ENCODE assay signal across 21 cellular contexts in genomic region chr1:17700363-17700762, GRCh38. TPM values are rescaled to one million over a fixed set of nuclear protein-coding genes. Genes with fewer than 3 reads are reported as not detected.
DNase-seq lines count a peak whose midpoint lies in the region; ATAC-seq, FAIRE-seq and TF ChIP-seq lines count a peak whose summit lies in the region.
"Had no signal": no experiment of that assay in that cellular context is flagged by ENCODE, and none has a peak within 500 bp of the region (broad histone marks: within the 10 kb centered on the region; RNA-seq: fewer than 3 reads in every experiment).

No MANE protein-coding gene starts in this region.

- H3K79me2 ChIP-seq in H1 (ENCODE audit: control insufficient read depth in 1 of 2, insufficient read depth in 2 of 2, low read length in 2 of 2), result no peaks in the 10 kb centered on the region

- H3K9me3 ChIP-seq in BLaER1 (no peaks in the 10 kb centered on the region), H1 (ENCODE audit: insufficient read depth in 2 of 2, low read depth in 1 of 2, low read length in 1 of 2) (no peaks in the 10 kb centered on the region)
- H3K9me3 ChIP-seq in BLaER1 treated with 17β-estradiol and CSF1 and Interleukin-3, amounts not matched to agents 10 nM and 100 nM (replicated peaks in 1 of 11), result no peaks in the 10 kb centered on the region
- H3K9me3 ChIP-seq in CD8-positive, alpha-beta memory T cell (ENCODE audit: low read length), result no peaks in the 10 kb centered on the region
- H3K9me3 ChIP-seq: HAP-1 had no signal

- no peak overlapping the region for H4K5ac ChIP-seq in H1 (ENCODE audit: insufficient read length, low read depth, low read length)

- H3K27me3 ChIP-seq in BLaER1 (no peaks in the 10 kb centered on the region), H1 (replicated peaks in 1 of 4; ENCODE audit: control insufficient read depth in 3 of 4, extremely low read depth in 1 of 4, insufficient read depth in 3 of 4, low read length in 3 of 4) (no peaks in the 10 kb centered on the region; a peak in 1 of 7 replicates)
- H3K27me3 ChIP-seq in BLaER1 treated with 17β-estradiol and CSF1 and Interleukin-3, amounts not matched to agents 10 nM and 100 nM, result no peaks in the 10 kb centered on the region
- no peaks in the 10 kb centered on the region for H3K27me3 ChIP-seq in CD8-positive, alpha-beta memory T cell (ENCODE audit: insufficient read depth, low read length, poor library complexity, severe bottlenecking)

- no peak overlapping the region for H2AFZ ChIP-seq in H1 (ENCODE audit: low read length)
- H2AFZ ChIP-seq: GM23338 had no signal

- no peak overlapping the region for H2BK15ac ChIP-seq in H1 (ENCODE audit: low read length)

- no peak overlapping the region for H3K27ac Mint-ChIP-seq in nephron progenitor cell
- H3K27ac Mint-ChIP-seq in CD8-positive, alpha-beta memory T cell, result no peak overlapping the region
- H3K27ac Mint-ChIP-seq: CD4-positive, alpha-beta T cell had no signal

- H2BK12ac ChIP-seq in H1 (ENCODE audit: low read depth, low read length), result no peak overlapping the region

- whole genome bisulfite sequencing in H1 (ENCODE audit: extremely low coverage in 1 of 2, insufficient coverage in 1 of 2, insufficient read length in 1 of 2, insufficient replicate concordance in 2 of 2, low coverage in 1 of 2, low lambda C conversion rate in 2 of 2, missing lambda C conversion rate in 1 of 2), 2 experiments, result 80% methylated on average over 7 of the region's 8 CpGs; no CpG with 5 or more reads in 1 of the 2 experiments

- H3K23ac ChIP-seq in H1 (ENCODE audit: insufficient read length), result no peak overlapping the region

- TF ChIP-seq EP300 in H1 (IDR thresholded peaks at IDR 0.05; ENCODE audit: borderline replicate concordance in 1 of 2, low read depth in 2 of 2, low read length in 2 of 2), result no peak

- H3K4me3 ChIP-seq in BLaER1, result peak overlapping the region; percentile 60
- peak overlapping the region in 3 of 10 experiments; percentile 19 to 51 (median 41); a peak in 6 of 20 replicates for H3K4me3 ChIP-seq in BLaER1 treated with 17β-estradiol and CSF1 and Interleukin-3, amounts not matched to agents 10 nM and 100 nM
- H3K4me3 ChIP-seq in H1 (ENCODE audit: extremely low read depth in 1 of 4, insufficient read depth in 2 of 4, low read depth in 3 of 4, low read length in 4 of 4), result no peak overlapping the region
- no peak overlapping the region for H3K4me3 ChIP-seq in CD8-positive, alpha-beta memory T cell (ENCODE audit: low read length)
- H3K4me3 ChIP-seq: GM23338, HAP-1 had no signal

- peak overlapping the region; percentile 10 for H4K91ac ChIP-seq in H1 (replicated peaks; ENCODE audit: insufficient read length, low read length)

- H4K20me1 ChIP-seq in BLaER1, result no peaks in the 10 kb centered on the region
- H4K20me1 ChIP-seq in BLaER1 treated with 17β-estradiol and CSF1 and Interleukin-3, amounts not matched to agents 10 nM and 100 nM, result peaks cover 0 to 61% (median 7%) of the 10 kb centered on the region in 11 experiments; a peak in 11 of 22 replicates
- no peaks in the 10 kb centered on the region for H4K20me1 ChIP-seq in H1 (replicated peaks in 1 of 2; ENCODE audit: control insufficient read depth in 1 of 2, insufficient read depth in 2 of 2, low read length in 2 of 2)

- TF ChIP-seq RAD21 in H1 (IDR thresholded peaks at IDR 0.05 in 1 of 2, conservative IDR thresholded peaks at IDR 0.05 in 1 of 2; ENCODE audit: low read depth in 2 of 2, low read length in 2 of 2), result no peak

- no peak for FAIRE-seq in H1 (lab: Jason Lieb, UNC)
- FAIRE-seq: G401.6, GM12892, GM19239, H54 had no signal

- H3K23me2 ChIP-seq in H1 (ENCODE audit: low read depth, low read length), result no peaks in the 10 kb centered on the region

- peak overlapping the region; percentile 96 for H3K4me2 ChIP-seq in BLaER1
- peak overlapping the region in 9 of 11 experiments; percentile 2 to 99 (median 85); a peak in 16 of 22 replicates for H3K4me2 ChIP-seq in BLaER1 treated with 17β-estradiol and CSF1 and Interleukin-3, amounts not matched to agents 10 nM and 100 nM
- no peak overlapping the region for H3K4me2 ChIP-seq in H1 (ENCODE audit: insufficient read depth in 1 of 2, low read depth in 2 of 2, low read length in 2 of 2)
- H3K4me2 ChIP-seq: GM23338 had no signal

- H3K4ac ChIP-seq in H1 (replicated peaks; ENCODE audit: insufficient read length, low read depth, low read length), result no peak overlapping the region

- POLR2A ChIA-PET in H1 (lab: Charles Lee; ENCODE audit: partially characterized antibody), result interaction anchor here (1.1 kb wide), 1 partner anchor 11 kb away, joined by 3 read pairs; no protein-coding TSS in a partner anchor
- POLR2A ChIA-PET in CD8-positive, alpha-beta memory T cell (lab: Charles Lee), result no interaction called here

- no peak overlapping the region for H4K8ac ChIP-seq in H1 (ENCODE audit: extremely low read depth, insufficient read depth, low read length)

- H3K14ac ChIP-seq in H1 (ENCODE audit: insufficient read length), result no peak overlapping the region

- H3K4me1 ChIP-seq in BLaER1 (peaks cover 93% of the 10 kb centered on the region), H1 (replicated peaks in 1 of 4; ENCODE audit: control insufficient read depth in 3 of 4, insufficient read depth in 4 of 4, low read length in 3 of 4) (peaks cover 0 to 8% (median under 1%) of the 10 kb centered on the region in 4 experiments; a peak in 4 of 7 replicates)
- H3K4me1 ChIP-seq in BLaER1 treated with 17β-estradiol and CSF1 and Interleukin-3, amounts not matched to agents 10 nM and 100 nM, result peaks cover 31 to 95% (median 88%) of the 10 kb centered on the region in 10 experiments
- no peaks in the 10 kb centered on the region for H3K4me1 ChIP-seq in CD8-positive, alpha-beta memory T cell (ENCODE audit: insufficient read depth, low read length)
- H3K4me1 ChIP-seq: HAP-1 had no signal

- H3K27ac ChIP-seq in BLaER1, result peak overlapping the region; percentile 87
- H3K27ac ChIP-seq in BLaER1 treated with 17β-estradiol and CSF1 and Interleukin-3, amounts not matched to agents 10 nM and 100 nM, result peak overlapping the region in 5 of 11 experiments; percentile 6 to 66 (median 52); a peak in 8 of 22 replicates
- no peak overlapping the region for H3K27ac ChIP-seq in H1 (ENCODE audit: low read depth, low read length)
- no peak overlapping the region for H3K27ac ChIP-seq in CD8-positive, alpha-beta memory T cell (ENCODE audit: low read depth, low read length)

- no peak overlapping the region for H3K56ac ChIP-seq in H1 (replicated peaks; ENCODE audit: insufficient read length, low read depth, low read length)

- no peak for ATAC-seq in HG03439 (IDR thresholded peaks at IDR 0.05; ENCODE audit: unreplicated experiment)
- ATAC-seq in GM21515 (IDR thresholded peaks at IDR 0.05; ENCODE audit: unreplicated experiment), result no peak
- ATAC-seq in HG02571 (IDR thresholded peaks at IDR 0.05; ENCODE audit: unreplicated experiment), result no peak
- ATAC-seq: GM23338 had no signal

- peak overlapping the region; percentile 41 for H3K4me3 Mint-ChIP-seq in nephron progenitor cell
- no peak overlapping the region for H3K4me3 Mint-ChIP-seq in CD8-positive, alpha-beta memory T cell
- H3K4me3 Mint-ChIP-seq: CD14-positive monocyte; CD4-positive, alpha-beta T cell; GM23338 had no signal

- H3K79me1 ChIP-seq in H1 (ENCODE audit: low read depth, low read length), result no peaks in the 10 kb centered on the region

- H3K27me3 Mint-ChIP-seq in nephron progenitor cell (ENCODE audit: low read depth, poor library complexity), result peaks cover 3% of the 10 kb centered on the region
- H3K27me3 Mint-ChIP-seq in CD8-positive, alpha-beta memory T cell, result peaks cover 6 to 23% of the 10 kb centered on the region in 2 donors

- TF ChIP-seq POLR2A in H1 (IDR thresholded peaks at IDR 0.05; ENCODE audit: control extremely low read depth in 1 of 2, low read depth in 2 of 2, low read length in 2 of 2), result no peak

- H2BK5ac ChIP-seq in H1 (ENCODE audit: low read depth, low read length), result no peak overlapping the region

- no peaks in the 10 kb centered on the region for H3K9me3 Mint-ChIP-seq in nephron progenitor cell
- H3K9me3 Mint-ChIP-seq in CD8-positive, alpha-beta memory T cell, result no peaks in the 10 kb centered on the region
- H3K9me3 Mint-ChIP-seq: CD14-positive monocyte; CD4-positive, alpha-beta T cell; GM23338 had no signal

- no peak overlapping the region for H2BK20ac ChIP-seq in H1 (ENCODE audit: low read length)

- no peak overlapping the region for H2BK120ac ChIP-seq in H1 (replicated peaks; ENCODE audit: low read depth, low read length)

- no peak overlapping the region for H2AK5ac ChIP-seq in H1 (ENCODE audit: low read depth, low read length)

- H3K36me3 ChIP-seq in BLaER1 (peaks cover 4% of the 10 kb centered on the region; the same call in 1 of the 2 replicates), H1 (ENCODE audit: control insufficient read depth in 2 of 4, insufficient read depth in 4 of 4, low read length in 3 of 4) (peaks cover 0 to 4% (median 0%) of the 10 kb centered on the region in 4 experiments; a peak in 3 of 8 replicates)
- peaks cover 0 to 26% (median 9%) of the 10 kb centered on the region in 11 experiments; a peak in 11 of 22 replicates for H3K36me3 ChIP-seq in BLaER1 treated with 17β-estradiol and CSF1 and Interleukin-3, amounts not matched to agents 10 nM and 100 nM
- no peaks in the 10 kb centered on the region for H3K36me3 ChIP-seq in CD8-positive, alpha-beta memory T cell (ENCODE audit: insufficient read depth, low read length)
- H3K36me3 ChIP-seq: HAP-1 had no signal

- peak overlapping the region; percentile 78 for H3K9ac ChIP-seq in BLaER1
- H3K9ac ChIP-seq in BLaER1 treated with 17β-estradiol and CSF1 and Interleukin-3, amounts not matched to agents 10 nM and 100 nM, result peak overlapping the region in 8 of 11 experiments; percentile 1 to 75 (median 46); a peak in 10 of 22 replicates
- H3K9ac ChIP-seq in H1 (replicated peaks in 1 of 4; ENCODE audit: extremely low read depth in 1 of 4, low read depth in 3 of 4, low read length in 3 of 4), result no peak overlapping the region

- no peak overlapping the region for H3K18ac ChIP-seq in H1 (ENCODE audit: extremely low read depth, low read length)

- H3K36me3 Mint-ChIP-seq in nephron progenitor cell (ENCODE audit: low read depth), result peaks cover 5% of the 10 kb centered on the region
- H3K36me3 Mint-ChIP-seq in CD8-positive, alpha-beta memory T cell, result no peaks in the 10 kb centered on the region

- TF ChIP-seq CTCF in H1 (IDR thresholded peaks at IDR 0.05; ENCODE audit: control extremely low read depth in 1 of 3, insufficient read depth in 1 of 3, low read depth in 1 of 3, low read length in 3 of 3) (no peak), nephron progenitor cell (IDR thresholded peaks at IDR 0.05) (no peak)

- CTCF ChIA-PET in H1 (lab: Charles Lee; ENCODE audit: partially characterized antibody), result interaction anchor here (0.6 to 1.9 kb wide), 8 partner anchors 18 to 280 kb away, joined by 3 to 6 read pairs (median 4); no protein-coding TSS in a partner anchor
- CTCF ChIA-PET in CD8-positive, alpha-beta memory T cell (lab: Charles Lee), result no interaction called here

- H3K4me1 Mint-ChIP-seq in nephron progenitor cell, result peaks cover 60% of the 10 kb centered on the region
- no peaks in the 10 kb centered on the region for H3K4me1 Mint-ChIP-seq in CD8-positive, alpha-beta memory T cell

- no peak for DNase-seq in H1 (ENCODE audit: low read depth in 1 of 2, low spot score in 2 of 2)
- peak; percentile 28 for DNase-seq in nephron progenitor cell
- no peak for DNase-seq in CD8-positive, alpha-beta memory T cell
- DNase-seq: Calu3; CD4-positive, alpha-beta T cell; COR-L47; DMS153; DND-41 had no signal

RNA-seq across cellular contexts. Expression of gene ACTL8, which starts 54.8 kb away (rescaled TPM):
- total RNA-seq in H1 (2021; fragmentation: NEBNext Ultra II Directional; extraction: Animal tissue kit (Norgen Biotek cat#: 25700)), result 0.47 and 1.1 TPM in 2 replicates
- 0.33 and 0.63 TPM in 2 replicates for polyA plus RNA-seq in H1 (2011; rRNA removed)
- 0.49 TPM for polyA plus RNA-seq in H1 (2011; cell fraction: cytosol; rRNA removed)
- polyA plus RNA-seq in H1 (2011; cell fraction: nucleus; rRNA removed), result 0.23 TPM
- 0.70 to 0.90 TPM (median 0.74 TPM) in 4 replicates for polyA plus RNA-seq in H1 (2012, experiment 1 of 2)
- polyA plus RNA-seq in H1 (2012, experiment 2 of 2), result 1.9 TPM
- polyA plus RNA-seq in H1 (2013, experiment 1 of 2), result 0.16 TPM
- polyA plus RNA-seq in H1 (2013, experiment 2 of 2), result 0.22 TPM
- polyA minus RNA-seq in H1 (2011; rRNA and poly(A)+ RNA removed), result 0.51 and 0.60 TPM in 2 replicates
- polyA minus RNA-seq in H1 (2011; cell fraction: cytosol; rRNA and poly(A)+ RNA removed), result not detected
- polyA minus RNA-seq in H1 (2011; cell fraction: nucleus; rRNA and poly(A)+ RNA removed), result 0.70 TPM
- total RNA-seq in CD8-positive, alpha-beta memory T cell, result not detected
- polyA plus RNA-seq in CD8-positive, alpha-beta memory T cell, result not detected
- total RNA-seq: A172; Calu3; CD4-positive, alpha-beta T cell had no signal
- polyA plus RNA-seq: CD14-positive monocyte had no signal

Comparison
In these comparisons a context has a peak if more than half of its experiments do, and no peak if none do; other contexts are left out.
1. H3K4me2 ChIP-seq: peak in BLaER1 (single experiment) and BLaER1 treated with 17β-estradiol and CSF1 and Interleukin-3, amounts not matched to agents 10 nM and 100 nM (9 of 11); none in H1 (0 of 2).
2. H3K9ac ChIP-seq: peak in BLaER1 (single experiment) and BLaER1 treated with 17β-estradiol and CSF1 and Interleukin-3, amounts not matched to agents 10 nM and 100 nM (8 of 11); none in H1 (0 of 4).